ENCODE assay signal across 8 cellular contexts in the genomic region with DNA sequence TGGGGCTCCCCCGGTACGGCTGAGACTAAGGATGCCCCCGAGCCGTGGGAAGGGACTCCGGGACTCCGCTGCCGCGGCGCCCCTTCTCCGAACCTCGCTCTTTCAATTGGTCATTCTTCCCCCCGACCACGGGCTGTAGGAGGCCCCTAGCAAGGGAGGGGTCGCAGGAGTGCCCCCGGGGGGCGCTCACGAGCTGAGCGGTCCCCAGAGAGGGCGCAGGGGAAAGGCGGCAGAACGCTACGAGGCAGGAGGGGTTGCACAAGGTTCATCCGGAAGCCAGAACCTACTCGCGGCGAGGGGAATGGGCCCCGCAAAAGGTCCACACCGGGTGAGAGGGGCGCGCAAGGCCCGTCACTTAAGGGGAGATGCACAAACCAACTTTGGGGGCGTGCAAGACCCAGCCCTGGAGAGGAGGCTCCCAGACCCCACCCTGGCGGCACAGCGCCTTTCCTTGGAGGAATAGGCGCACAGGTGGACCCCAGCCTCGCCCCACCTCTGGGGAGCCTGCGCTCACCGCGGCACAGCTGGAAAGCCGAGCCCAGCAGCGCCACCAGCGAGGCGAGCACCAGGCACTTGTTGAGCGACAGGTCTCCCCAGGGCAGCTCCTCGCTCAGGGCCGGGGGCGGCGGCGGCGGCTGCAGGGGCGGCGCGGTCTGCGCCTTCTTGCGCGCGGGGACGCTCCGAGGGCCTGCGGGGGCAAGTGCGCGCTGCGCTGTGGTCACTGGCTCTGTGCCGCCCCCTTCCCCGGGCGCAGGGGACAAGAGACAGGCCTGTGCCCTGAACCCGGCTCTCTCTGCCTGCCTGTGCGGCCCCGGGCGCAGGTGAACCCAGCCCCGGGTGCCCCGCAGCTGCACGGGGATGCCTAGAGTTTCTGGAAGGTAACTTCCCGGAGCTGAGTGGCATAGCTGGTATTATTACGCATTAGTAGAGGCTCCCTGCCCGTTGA. TPM values are rescaled to one million over a fixed set of nuclear protein-coding genes. Genes with fewer than 3 reads are reported as not detected.
A peak's percentile ranks its signal among the peaks of the same experiment; 100 is the strongest.
DNase-seq lines count a peak whose midpoint lies in the region; ATAC-seq and TF ChIP-seq lines count a peak whose summit lies in the region.

No MANE protein-coding gene starts in this region.

- H3K27ac Mint-ChIP-seq in CD4-positive, alpha-beta T cell, result peak overlapping the region; percentile 64

- peak overlapping the region; percentile 80 for H3K4me3 Mint-ChIP-seq in CD4-positive, alpha-beta T cell

- CTCF ChIA-PET in CD4-positive, alpha-beta T cell (lab: Charles Lee), result interaction anchor here (0.6 to 2.1 kb wide), 6 partner anchors 9 to 1588 kb away, joined by 3 to 11 read pairs (median 5); no protein-coding TSS in a partner anchor

- peaks cover 17% of the 10 kb centered on the region for H3K4me1 Mint-ChIP-seq in CD4-positive, alpha-beta T cell (ENCODE audit: low read depth)

- H3K79me1 ChIP-seq in mesendoderm (ENCODE audit: low read length), result no peaks in the 10 kb centered on the region

- no peaks in the 10 kb centered on the region for H3K9me3 ChIP-seq in CD4-positive, alpha-beta T cell (ENCODE audit: control insufficient read depth, low read length)
- H3K9me3 ChIP-seq in Karpas-422 (ENCODE audit: low read length), result no peaks in the 10 kb centered on the region

- no peak overlapping the region for H2BK5ac ChIP-seq in mesendoderm (ENCODE audit: low read length)

- H4K5ac ChIP-seq in mesendoderm (ENCODE audit: low read length), result no peak overlapping the region

- H3K4me1 ChIP-seq in Karpas-422 (ENCODE audit: low read length) (peaks cover 21% of the 10 kb centered on the region), mesendoderm (ENCODE audit: control insufficient read depth, low read depth, low read length) (no peaks in the 10 kb centered on the region)

- H3K27me3 ChIP-seq in CD4-positive, alpha-beta T cell (ENCODE audit: control insufficient read depth, insufficient read depth, low read length), result peaks cover 26% of the 10 kb centered on the region
- no peaks in the 10 kb centered on the region for H3K27me3 ChIP-seq in Karpas-422 (ENCODE audit: low read length)
- no peaks in the 10 kb centered on the region for H3K27me3 ChIP-seq in mesendoderm (ENCODE audit: insufficient read depth, low read length, poor library complexity)

- no peak overlapping the region for H2BK15ac ChIP-seq in mesendoderm (replicated peaks; ENCODE audit: low read depth)

- no peak overlapping the region for H2AFZ ChIP-seq in Karpas-422 (ENCODE audit: low read length)

- H3K9me3 Mint-ChIP-seq in CD4-positive, alpha-beta T cell, result no peaks in the 10 kb centered on the region

- H4K20me1 ChIP-seq in Karpas-422 (ENCODE audit: insufficient read depth, low read depth, low read length), result peaks cover 19% of the 10 kb centered on the region

- H3K4me2 ChIP-seq in Karpas-422 (ENCODE audit: low read depth, low read length, poor library complexity, severe bottlenecking), result peak overlapping the region; percentile 47
- peak overlapping the region; percentile 26 for H3K4me2 ChIP-seq in mesendoderm (ENCODE audit: low read length)

- no peak overlapping the region for H3K18ac ChIP-seq in mesendoderm (ENCODE audit: low read length)

- H3K4me3 ChIP-seq in Karpas-422 (ENCODE audit: low read length) (no peak overlapping the region), mesendoderm (ENCODE audit: low read length) (no peak overlapping the region)

- DNase-seq in CD4-positive, alpha-beta T cell, result peak in 6 of 10 experiments; percentile 55 to 70 (median 62)
- DNase-seq in Karpas-422 (peak; percentile 81), mesendoderm (peak; percentile 67), NCI-H1417 (lab: John Stamatoyannopoulos, UW) (no peak), omental fat pad (ENCODE audit: low spot score) (no peak), NCI-H345 treated with DMSO at 0.1 percent for 48 hours (lab: John Stamatoyannopoulos, UW; ENCODE audit: unreplicated experiment) (no peak)
- DNase-seq in activated effector memory CD4-positive, alpha-beta T cell treated with Interleukin-2 at 50 U/mL for 16 hours, result peak; percentile 43

- peaks cover 6% of the 10 kb centered on the region for H3K36me3 Mint-ChIP-seq in CD4-positive, alpha-beta T cell (ENCODE audit: low read depth)

- no peak overlapping the region for H3K9ac ChIP-seq in Karpas-422 (ENCODE audit: low read length)
- H3K9ac ChIP-seq in mesendoderm (ENCODE audit: low read length), result peak overlapping the region; percentile 57

- H3K4ac ChIP-seq in mesendoderm (ENCODE audit: low read depth, low read length), result no peak overlapping the region

- H3K79me2 ChIP-seq in Karpas-422 (ENCODE audit: low read length) (no peaks in the 10 kb centered on the region), mesendoderm (ENCODE audit: control insufficient read depth, insufficient read depth, low read length) (no peaks in the 10 kb centered on the region)

- intact Hi-C loops in CD4-positive, alpha-beta T cell (cut with DNase I, micrococcal nuclease), result loop anchor here (1.0 to 2.0 kb wide), 4 partner anchors 17 to 223 kb away; a partner anchor contains a TSS

- H2BK120ac ChIP-seq in mesendoderm (ENCODE audit: low read depth, low read length), result no peak overlapping the region

- no peak overlapping the region for H3K27ac ChIP-seq in CD4-positive, alpha-beta T cell (ENCODE audit: low read depth, low read length)
- H3K27ac ChIP-seq in Karpas-422 (ENCODE audit: low read length) (no peak overlapping the region), mesendoderm (ENCODE audit: low read depth, low read length) (no peak overlapping the region)

- H2AK5ac ChIP-seq in mesendoderm (ENCODE audit: low read length), result no peak overlapping the region

- no peak overlapping the region for H3K23ac ChIP-seq in mesendoderm (ENCODE audit: low read length)

- H3K27me3 Mint-ChIP-seq in CD4-positive, alpha-beta T cell, result no peaks in the 10 kb centered on the region

- no peak overlapping the region for H4K8ac ChIP-seq in mesendoderm (ENCODE audit: low read depth, low read length)

- peak overlapping the region; percentile 57 for H3K56ac ChIP-seq in mesendoderm (ENCODE audit: low read length)

- H3K36me3 ChIP-seq in Karpas-422 (ENCODE audit: insufficient read depth, low read length) (no peaks in the 10 kb centered on the region), mesendoderm (ENCODE audit: control insufficient read depth, insufficient read depth, low read length) (peaks cover 2% of the 10 kb centered on the region)

- H3K9me2 ChIP-seq in Karpas-422 (replicated peaks; ENCODE audit: insufficient read depth, low read length), result no peaks in the 10 kb centered on the region

- peak; percentile 47 for ATAC-seq in CD4-positive, alpha-beta T cell (ENCODE audit: poor library complexity)
- ATAC-seq in GM19452 (IDR thresholded peaks at IDR 0.05; ENCODE audit: unreplicated experiment), result no peak
- ATAC-seq in omental fat pad (ENCODE audit: low FRiP score), result no peak

- WGBS in mesendoderm (ENCODE audit: extremely low coverage, insufficient coverage, low lambda C conversion rate), result no CpG with 5 or more reads among the region's 76 CpGs

- TF ChIP-seq CTCF in CD4-positive, alpha-beta T cell (IDR thresholded peaks at IDR 0.05), result peak; percentile 70
- no peak for TF ChIP-seq CTCF in omental fat pad (IDR thresholded peaks at IDR 0.05)

- POLR2A ChIA-PET in CD4-positive, alpha-beta T cell (lab: Charles Lee), result interaction anchor here (1.0 to 11.6 kb wide), 7 partner anchors 8 to 223 kb away, joined by 3 to 195 read pairs (median 5); a partner anchor contains a TSS

RNA-seq across cellular contexts. Expression of a gene that starts 2.8 kb away (rescaled TPM):
- under 1 TPM; 0.56 to 0.58 TPM for total RNA-seq in CD4-positive, alpha-beta T cell
- not detected in 2 replicates for total RNA-seq in Karpas-422 (2014; rRNA removed; shearing (Covaris generic); ENCODE audit: low replicate concordance)
- 0.44 TPM for polyA plus RNA-seq in mesendoderm (2013, experiment 1 of 2)
- 0.57 TPM for polyA plus RNA-seq in mesendoderm (2013, experiment 2 of 2)
- total RNA-seq in omental fat pad, result not detected

RNA-seq across cellular contexts. Expression of a gene that starts 4.3 kb away (rescaled TPM):
- 1 to 10 TPM; 3.3 to 3.5 TPM for total RNA-seq in CD4-positive, alpha-beta T cell
- 1.9 and 7.2 TPM in 2 replicates for total RNA-seq in Karpas-422 (2014; rRNA removed; shearing (Covaris generic); ENCODE audit: low replicate concordance)
- 4.2 TPM for polyA plus RNA-seq in mesendoderm (2013, experiment 1 of 2)
- polyA plus RNA-seq in mesendoderm (2013, experiment 2 of 2), result 3.9 TPM
- 1 to 10 TPM in 1 of 4 donors, under 1 TPM in 2, not detected in 1; 0.25 to 1.1 (median 0.72) TPM for total RNA-seq in omental fat pad

RNA-seq across cellular contexts. Expression of a gene that starts 16.8 kb away (rescaled TPM):
- 100 to 1,000 TPM; 186 to 194 TPM for total RNA-seq in CD4-positive, alpha-beta T cell
- total RNA-seq in Karpas-422 (2014; rRNA removed; shearing (Covaris generic); ENCODE audit: low replicate concordance), result 27.2 and 55.8 TPM in 2 replicates
- 109 TPM for polyA plus RNA-seq in mesendoderm (2013, experiment 1 of 2)
- 111 TPM for polyA plus RNA-seq in mesendoderm (2013, experiment 2 of 2)
- 10 to 100 TPM; 13.2 to 31.1 (median 24.5) TPM for total RNA-seq in omental fat pad

RNA-seq across cellular contexts. Expression of a gene that starts 17.2 kb away (rescaled TPM):
- total RNA-seq in CD4-positive, alpha-beta T cell, result 10 to 100 TPM; 21.4 to 23.2 TPM
- 57.4 and 136 TPM in 2 replicates for total RNA-seq in Karpas-422 (2014; rRNA removed; shearing (Covaris generic); ENCODE audit: low replicate concordance)
- polyA plus RNA-seq in mesendoderm (2013, experiment 1 of 2), result 101 TPM
- 99.1 TPM for polyA plus RNA-seq in mesendoderm (2013, experiment 2 of 2)
- total RNA-seq in omental fat pad, result 10 to 100 TPM; 45.0 to 67.5 (median 52.3) TPM

RNA-seq across cellular contexts. Expression of a gene that starts 28.6 kb away (rescaled TPM):
- total RNA-seq in CD4-positive, alpha-beta T cell, result not detected
- not detected in 2 replicates for total RNA-seq in Karpas-422 (2014; rRNA removed; shearing (Covaris generic); ENCODE audit: low replicate concordance)
- polyA plus RNA-seq in mesendoderm (2013, experiment 1 of 2), result 0.01 TPM
- polyA plus RNA-seq in mesendoderm (2013, experiment 2 of 2), result 0.01 TPM
- 1 to 10 TPM in 3 of 4 donors, under 1 TPM in 1; 0.09 to 9.1 (median 1.3) TPM for total RNA-seq in omental fat pad

Comparison
In these comparisons a context has a peak if more than half of its experiments do, and no peak if none do; other contexts are left out.
1. DNase-seq: peak in CD4-positive, alpha-beta T cell (6 of 10), Karpas-422 (single experiment), activated effector memory CD4-positive, alpha-beta T cell treated with Interleukin-2 at 50 U/mL for 16 hours (single experiment) and mesendoderm (single experiment); none in NCI-H1417 (0 of 3), omental fat pad (single experiment) and NCI-H345 treated with DMSO at 0.1 percent for 48 hours (single experiment).